26 cellular contexts compared by ENCODE assay signal in the genomic region with DNA sequence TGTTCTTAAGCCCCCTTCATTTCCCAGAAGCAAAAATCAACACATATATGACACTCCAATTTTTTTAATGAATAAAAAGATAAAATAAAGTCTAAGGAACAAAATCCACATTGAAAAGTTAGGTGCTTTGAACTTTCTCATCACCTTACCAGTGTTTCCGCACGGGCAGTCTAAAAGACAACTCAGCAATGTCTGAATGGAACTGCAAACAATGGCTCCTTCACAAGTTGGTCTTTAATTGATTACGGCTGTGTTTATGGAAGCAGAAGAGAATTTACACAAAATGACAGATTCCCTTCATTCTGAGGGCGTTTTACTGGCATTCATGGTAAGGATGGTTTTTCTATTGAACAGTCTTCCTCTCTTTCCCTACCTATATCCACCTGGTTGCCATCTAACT.
"Had no signal": no experiment of that assay in that cellular context is flagged by ENCODE, and none has a peak within 500 bp of the region (broad histone marks: within the 10 kb centered on the region; RNA-seq: fewer than 3 reads in every experiment).

No MANE protein-coding gene starts in this region.

- H3K9me3 ChIP-seq: ascending aorta, esophagus muscularis mucosa, gastrocnemius medialis had no signal

- H3K4me3 ChIP-seq: ascending aorta, esophagus muscularis mucosa, gastrocnemius medialis had no signal

- H3K27me3 ChIP-seq: ascending aorta, brain microvascular endothelial cell, esophagus muscularis mucosa, foreskin keratinocyte, gastrocnemius medialis had no signal

- ATAC-seq: activated CD4-positive, alpha-beta T cell treated with anti-CD3 and anti-CD28 coated beads for 36 hours; activated naive CD4-positive, alpha-beta T cell treated with anti-CD3 and anti-CD28 coated beads, Interleukin-2, amount 50 U/mL, for 72 hours; activated T-cell treated with anti-CD3 and anti-CD28 coated beads, Interleukin-2, amount 50 U/mL, for 72 hours; gastrocnemius medialis; T-helper 17 cell had no signal

- DNase-seq: activated CD4-positive, alpha-beta memory T cell treated with anti-CD3 and anti-CD28 coated beads for 36 hours; activated CD4-positive, alpha-beta T cell treated with anti-CD3 and anti-CD28 coated beads for 36 hours; activated CD4-positive, alpha-beta T cell treated with anti-CD3 and anti-CD28 coated beads, Interleukin-2, amount 10 ng/mL, durations not matched to agents 24 days and 14 days; activated CD4-positive, CD25-positive, alpha-beta regulatory T cell; activated CD4-positive, CD25-positive, alpha-beta regulatory T cell treated with anti-CD3 and anti-CD28 coated beads, Interleukin-2, amount 50 U/mL, for 72 hours; activated CD8-positive, alpha-beta memory T cell treated with anti-CD3 and anti-CD28 coated beads, Interleukin-2, amount 50 U/mL, for 48 hours; activated gamma-delta T cell; activated naive CD4-positive, alpha-beta T cell; activated naive CD4-positive, alpha-beta T cell treated with anti-CD3 and anti-CD28 coated beads, Interleukin-2, amount 10 ng/mL, durations not matched to agents 7 days and 5 days; activated naive CD8-positive, alpha-beta T cell treated with anti-CD3 and anti-CD28 coated beads, Interleukin-2, amount 10 ng/mL, durations not matched to agents 7 days and 5 days; activated T-cell treated with anti-CD3 and anti-CD28 coated beads for 4 hours; activated T-cell treated with anti-CD3 and anti-CD28 coated beads, Interleukin-2, amount 50 U/mL, for 24 hours; activated T-cell treated with anti-CD3 and anti-CD28 coated beads, Interleukin-2, amount 50 U/mL, for 72 hours; brain microvascular endothelial cell; cortex of kidney; effector CD8-positive, alpha-beta T cell; gastrocnemius medialis; glutamatergic neuron; T-helper 17 cell; T1000 had no signal

- H3K27ac Mint-ChIP-seq: activated CD4-positive, alpha-beta memory T cell treated with anti-CD3 and anti-CD28 coated beads for 36 hours; activated CD4-positive, alpha-beta T cell treated with anti-CD3 and anti-CD28 coated beads for 36 hours; activated CD4-positive, alpha-beta T cell treated with anti-CD3 and anti-CD28 coated beads, Interleukin-2, amount 10 ng/mL, durations not matched to agents 24 days and 14 days; activated naive CD4-positive, alpha-beta T cell treated with anti-CD3 and anti-CD28 coated beads, Interleukin-2, amount 10 ng/mL, durations not matched to agents 7 days and 5 days; activated naive CD4-positive, alpha-beta T cell treated with anti-CD3 and anti-CD28 coated beads, Interleukin-2, amount 50 U/mL, for 72 hours; activated naive CD8-positive, alpha-beta T cell treated with anti-CD3 and anti-CD28 coated beads, Interleukin-2, amount 10 ng/mL, durations not matched to agents 7 days and 5 days; activated T-cell treated with anti-CD3 and anti-CD28 coated beads, Interleukin-2, amount 50 U/mL, for 24 hours; activated T-cell treated with anti-CD3 and anti-CD28 coated beads, Interleukin-2, amount 50 U/mL, for 72 hours; T-helper 17 cell; T-helper 2 cell treated with Interferon-gamma antibody and Interleukin-4, amounts not matched to agents 5 μg/mL and 100 μg/mL, for 36 hours had no signal

- H3K27me3 Mint-ChIP-seq: activated naive CD4-positive, alpha-beta T cell treated with anti-CD3 and anti-CD28 coated beads, Interleukin-2, amount 10 ng/mL, durations not matched to agents 7 days and 5 days; activated T-cell treated with anti-CD3 and anti-CD28 coated beads, Interleukin-2, amount 50 U/mL, for 24 hours; central memory CD8-positive, alpha-beta T cell had no signal

- H3K27ac ChIP-seq: ascending aorta, brain microvascular endothelial cell, esophagus muscularis mucosa, foreskin keratinocyte, gastrocnemius medialis had no signal

- H3K4me3 Mint-ChIP-seq: activated CD4-positive, alpha-beta memory T cell treated with anti-CD3 and anti-CD28 coated beads for 36 hours; activated CD4-positive, alpha-beta T cell treated with anti-CD3 and anti-CD28 coated beads for 36 hours; activated CD4-positive, alpha-beta T cell treated with anti-CD3 and anti-CD28 coated beads, Interleukin-2, amount 10 ng/mL, durations not matched to agents 24 days and 14 days; activated naive CD4-positive, alpha-beta T cell treated with anti-CD3 and anti-CD28 coated beads, Interleukin-2, amount 10 ng/mL, durations not matched to agents 7 days and 5 days; activated naive CD8-positive, alpha-beta T cell treated with anti-CD3 and anti-CD28 coated beads, Interleukin-2, amount 10 ng/mL, durations not matched to agents 7 days and 5 days; activated T-cell treated with anti-CD3 and anti-CD28 coated beads, Interleukin-2, amount 50 U/mL, for 24 hours; activated T-cell treated with anti-CD3 and anti-CD28 coated beads, Interleukin-2, amount 50 U/mL, for 72 hours; central memory CD8-positive, alpha-beta T cell; T-helper 17 cell; T-helper 2 cell treated with Interferon-gamma antibody and Interleukin-4, amounts not matched to agents 5 μg/mL and 100 μg/mL, for 36 hours had no signal

- H3K4me1 Mint-ChIP-seq: activated CD4-positive, alpha-beta T cell treated with anti-CD3 and anti-CD28 coated beads for 36 hours; activated CD4-positive, alpha-beta T cell treated with anti-CD3 and anti-CD28 coated beads, Interleukin-2, amount 10 ng/mL, durations not matched to agents 24 days and 14 days; activated naive CD4-positive, alpha-beta T cell treated with anti-CD3 and anti-CD28 coated beads, Interleukin-2, amount 10 ng/mL, durations not matched to agents 7 days and 5 days; activated naive CD8-positive, alpha-beta T cell treated with anti-CD3 and anti-CD28 coated beads, Interleukin-2, amount 10 ng/mL, durations not matched to agents 7 days and 5 days; central memory CD8-positive, alpha-beta T cell; T-helper 17 cell had no signal

- H3K36me3 ChIP-seq: ascending aorta, brain microvascular endothelial cell, esophagus muscularis mucosa, gastrocnemius medialis had no signal

- H3K36me3 Mint-ChIP-seq: activated CD4-positive, alpha-beta memory T cell treated with anti-CD3 and anti-CD28 coated beads for 36 hours; activated naive CD4-positive, alpha-beta T cell treated with anti-CD3 and anti-CD28 coated beads, Interleukin-2, amount 10 ng/mL, durations not matched to agents 7 days and 5 days; activated naive CD4-positive, alpha-beta T cell treated with anti-CD3 and anti-CD28 coated beads, Interleukin-2, amount 50 U/mL, for 72 hours; activated naive CD8-positive, alpha-beta T cell treated with anti-CD3 and anti-CD28 coated beads, Interleukin-2, amount 10 ng/mL, durations not matched to agents 7 days and 5 days had no signal

- H3K4me1 ChIP-seq: ascending aorta, esophagus muscularis mucosa, foreskin keratinocyte, gastrocnemius medialis had no signal

- H3K9me3 Mint-ChIP-seq: activated CD4-positive, alpha-beta memory T cell treated with anti-CD3 and anti-CD28 coated beads for 36 hours; activated CD4-positive, alpha-beta T cell treated with anti-CD3 and anti-CD28 coated beads, Interleukin-2, amount 10 ng/mL, durations not matched to agents 24 days and 14 days; activated naive CD4-positive, alpha-beta T cell treated with anti-CD3 and anti-CD28 coated beads, Interleukin-2, amount 10 ng/mL, durations not matched to agents 7 days and 5 days; activated naive CD4-positive, alpha-beta T cell treated with anti-CD3 and anti-CD28 coated beads, Interleukin-2, amount 50 U/mL, for 72 hours; activated naive CD8-positive, alpha-beta T cell treated with anti-CD3 and anti-CD28 coated beads, Interleukin-2, amount 10 ng/mL, durations not matched to agents 7 days and 5 days; activated T-cell treated with anti-CD3 and anti-CD28 coated beads, Interleukin-2, amount 50 U/mL, for 24 hours; activated T-cell treated with anti-CD3 and anti-CD28 coated beads, Interleukin-2, amount 50 U/mL, for 72 hours; central memory CD8-positive, alpha-beta T cell; T-helper 2 cell treated with Interferon-gamma antibody and Interleukin-4, amounts not matched to agents 5 μg/mL and 100 μg/mL, for 36 hours had no signal
